In the genomic region with DNA sequence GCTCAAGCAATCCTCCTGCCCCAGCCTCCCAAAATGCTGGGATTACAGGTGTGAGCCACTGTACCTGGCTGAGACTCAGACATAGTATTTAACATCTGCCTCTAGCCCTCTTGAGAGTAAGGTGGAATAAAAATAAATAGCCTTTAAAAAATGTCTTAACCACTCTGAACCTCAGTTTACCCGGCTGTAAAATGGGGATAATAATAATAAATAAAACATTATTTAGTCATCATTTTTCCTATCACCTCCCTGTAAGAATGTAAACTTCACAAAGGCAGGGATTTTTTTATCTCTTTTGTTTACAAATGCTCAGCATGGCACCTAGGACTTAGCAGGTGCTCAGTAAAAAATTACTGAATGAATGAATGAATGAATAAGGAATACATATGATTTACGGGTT, we compare ENCODE assay signal across 8 cellular contexts. TPM values are rescaled to one million over a fixed set of nuclear protein-coding genes. Genes with fewer than 3 reads are reported as not detected.
"Had no signal": no experiment of that assay in that cellular context is flagged by ENCODE, and none has a peak within 500 bp of the region (broad histone marks: within the 10 kb centered on the region; RNA-seq: fewer than 3 reads in every experiment).

No MANE protein-coding gene starts in this region.

- DNase-seq: IMR-90, KBM-7, KG1 had no signal

- H3K4me3 Mint-ChIP-seq: IgD-negative memory B cell had no signal

- FAIRE-seq: HepG2, HTR-8/SVneo had no signal

- H3K4me2 ChIP-seq: KMS-11 had no signal

- H3K27ac Mint-ChIP-seq: IgD-negative memory B cell had no signal

- H3K27ac ChIP-seq: HL-60, KMS-11 had no signal

- H3K4me1 Mint-ChIP-seq: IgD-negative memory B cell had no signal

- H3K9ac ChIP-seq: KMS-11 had no signal

RNA-seq across cellular contexts. Expression of a gene that starts 17.2 kb away (rescaled TPM):
- polyA plus RNA-seq: IgD-negative memory B cell had no signal
